9 cellular contexts compared by ENCODE assay signal in the genomic region with DNA sequence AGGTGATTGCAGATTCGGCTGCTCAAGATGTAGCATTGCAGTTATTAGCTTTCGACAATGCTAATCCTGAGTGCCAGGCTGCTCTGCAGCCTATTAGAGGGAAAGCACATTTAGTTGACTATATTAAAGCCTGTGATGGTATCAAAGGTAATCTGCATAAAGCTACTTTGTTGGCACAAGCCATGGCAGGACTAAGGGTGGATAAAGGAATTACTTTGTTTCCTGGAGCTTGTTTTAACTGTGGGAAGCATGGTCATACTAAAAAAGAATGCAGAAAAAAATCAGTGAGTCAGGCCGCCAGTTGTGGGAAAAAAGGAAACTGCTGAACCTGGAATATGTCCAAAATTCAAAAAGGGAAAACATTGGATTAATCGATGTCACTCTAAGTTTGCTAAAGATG.
"Had no signal": no experiment of that assay in that cellular context is flagged by ENCODE, and none has a peak within 500 bp of the region (broad histone marks: within the 10 kb centered on the region; RNA-seq: fewer than 3 reads in every experiment).

No MANE protein-coding gene starts in this region.

- H3K9me3 ChIP-seq: colonic mucosa, ovary, stomach, thoracic aorta had no signal

- H3K36me3 ChIP-seq: colonic mucosa, ovary, stomach, thoracic aorta had no signal

- H3K27ac ChIP-seq: colonic mucosa, hepatocyte, ovary, stomach, thoracic aorta had no signal

- H3K4me1 ChIP-seq: colonic mucosa had no signal

- DNase-seq: activated naive CD4-positive, alpha-beta T cell treated with anti-CD3 and anti-CD28 coated beads, Interleukin-2, amount 50 U/mL, for 16 hours; activated T-cell treated with anti-CD3 and anti-CD28 coated beads, Interleukin-2, amount 50 U/mL, for 1 hour; colonic mucosa; kidney glomerular epithelial cell; ovary; stomach; T-helper 2 cell had no signal

- H3K27me3 ChIP-seq: colonic mucosa, hepatocyte, ovary, stomach had no signal

- H3K4me3 ChIP-seq: colonic mucosa, hepatocyte, ovary, stomach, thoracic aorta had no signal
